ENCODE assay signal across 13 cellular contexts in genomic region chr10:89235073-89235798, GRCh38. TPM values are rescaled to one million over a fixed set of nuclear protein-coding genes. Genes with fewer than 3 reads are reported as not detected.
A peak's percentile ranks its signal among the peaks of the same experiment; 100 is the strongest.
DNase-seq lines count a peak whose midpoint lies in the region; ATAC-seq, FAIRE-seq and TF ChIP-seq lines count a peak whose summit lies in the region.
"Had no signal": no experiment of that assay in that cellular context is flagged by ENCODE, and none has a peak within 500 bp of the region (broad histone marks: within the 10 kb centered on the region; RNA-seq: fewer than 3 reads in every experiment).

No MANE protein-coding gene starts in this region.

- TF ChIP-seq POLR2A in H1 (IDR thresholded peaks at IDR 0.05; ENCODE audit: control extremely low read depth in 1 of 2, low read depth in 2 of 2, low read length in 2 of 2), result no peak
- TF ChIP-seq POLR2A in suprapubic skin (IDR thresholded peaks at IDR 0.05), result no peak

- peak overlapping the region in 1 of 2 experiments; percentile 38; a peak in 1 of 4 replicates for H3K4me2 ChIP-seq in H1 (ENCODE audit: insufficient read depth in 1 of 2, low read depth in 2 of 2, low read length in 2 of 2)

- no peak overlapping the region for H3K14ac ChIP-seq in H1 (ENCODE audit: insufficient read length)

- peaks cover 0 to 10% of the 10 kb centered on the region in 2 experiments; a peak in 1 of 3 replicates for H3K36me3 ChIP-seq in HEK293 (ENCODE audit: control insufficient read depth in 2 of 2, insufficient read depth in 1 of 2, low read length in 2 of 2)
- H3K36me3 ChIP-seq in H1 (ENCODE audit: control insufficient read depth in 2 of 4, insufficient read depth in 4 of 4, low read length in 3 of 4), result no peaks in the 10 kb centered on the region
- peaks cover 45% of the 10 kb centered on the region for H3K36me3 ChIP-seq in lower lobe of right lung
- H3K36me3 ChIP-seq in suprapubic skin, result peaks cover 8% of the 10 kb centered on the region

- 0 out of 2 replicates have a peak overlapping the region, but pooled peaks have one; percentile 11 for H4K8ac ChIP-seq in H1 (ENCODE audit: extremely low read depth, insufficient read depth, low read length)

- CTCF ChIA-PET in HEK293 (lab: Yijun Ruan, JAX) (interaction anchor here (0.6 to 2.2 kb wide), 2 partner anchors 17 to 302 kb away, joined by 3 to 11 read pairs; no protein-coding TSS in a partner anchor), H1 (lab: Charles Lee; ENCODE audit: partially characterized antibody) (interaction anchor here (0.6 to 3.1 kb wide), 10 partner anchors 9 to 303 kb away, joined by 3 to 21 read pairs (median 5); no protein-coding TSS in a partner anchor)

- POLR2A ChIA-PET in HEK293 (lab: Yijun Ruan, JAX) (no interaction called here), H1 (lab: Charles Lee; ENCODE audit: partially characterized antibody) (no interaction called here)

- TF ChIP-seq RAD21 in H1 (IDR thresholded peaks at IDR 0.05 in 1 of 2, conservative IDR thresholded peaks at IDR 0.05 in 1 of 2; ENCODE audit: low read depth in 2 of 2, low read length in 2 of 2), result no peak

- H3K27ac ChIP-seq in HEK293 (ENCODE audit: extremely low read depth, low read depth, low read length) (no peak overlapping the region), H1 (ENCODE audit: low read depth, low read length) (no peak overlapping the region), lower lobe of right lung (peak overlapping the region; percentile 42), suprapubic skin (peak overlapping the region; percentile 42)

- no peak overlapping the region for H2AK5ac ChIP-seq in H1 (ENCODE audit: low read depth, low read length)

- no peak overlapping the region for H3K23ac ChIP-seq in H1 (ENCODE audit: insufficient read length)

- H3K4ac ChIP-seq in H1 (replicated peaks; ENCODE audit: insufficient read length, low read depth, low read length), result no peak overlapping the region

- H4K20me1 ChIP-seq in H1 (replicated peaks in 1 of 2; ENCODE audit: control insufficient read depth in 1 of 2, insufficient read depth in 2 of 2, low read length in 2 of 2), result no peaks in the 10 kb centered on the region

- no peak for DNase-seq in H1 (ENCODE audit: low read depth in 1 of 2, low spot score in 2 of 2)
- DNase-seq in lower lobe of right lung, result peak; percentile 83
- DNase-seq in suprapubic skin (ENCODE audit: low spot score in 2 of 2), result peak; percentile 91 to 93
- DNase-seq in stimulated activated CD4-positive, alpha-beta T cell treated with anti-CD3 and anti-CD28 coated beads, Interleukin-4, amount 100 ng/mL, for 1 hour, result no peak
- DNase-seq in HTR-8/SVneo (ENCODE audit: insufficient read length, low spot score), result no peak
- DNase-seq in NOMO-1 treated with dmso at 0.1 percent for 144 hours (lab: John Stamatoyannopoulos, UW; ENCODE audit: unreplicated experiment), result no peak
- DNase-seq: activated T-cell treated with anti-CD3 and anti-CD28 coated beads, Interleukin-2, amount 50 U/mL, for 4 hours; DMS153; NCI-H2081; stimulated activated naive B cell treated with anti-CD40 and anti-IgM and Interleukin-4, amounts not matched to agents 10 μg/mL and 1 μg/mL and 100 μg/mL, for 72 hours had no signal

- H3K9ac ChIP-seq in H1 (replicated peaks in 1 of 4; ENCODE audit: extremely low read depth in 1 of 4, low read depth in 3 of 4, low read length in 3 of 4), result no peak overlapping the region

- H2BK15ac ChIP-seq in H1 (ENCODE audit: low read length), result no peak overlapping the region; the same call in 1 of the 2 replicates

- 78% methylated on average over 12 of the region's 12 CpGs; no CpG with 5 or more reads in 1 of the 2 experiments for WGBS in H1 (ENCODE audit: extremely low coverage in 1 of 2, insufficient coverage in 1 of 2, insufficient read length in 1 of 2, insufficient replicate concordance in 2 of 2, low coverage in 1 of 2, low lambda C conversion rate in 2 of 2, missing lambda C conversion rate in 1 of 2), 2 experiments
- 71% methylated on average over 11 of the region's 12 CpGs for WGBS in suprapubic skin

- no peak overlapping the region for H2BK5ac ChIP-seq in H1 (ENCODE audit: low read depth, low read length)

- H3K4me1 ChIP-seq in HEK293 (ENCODE audit: control insufficient read depth, insufficient read depth, low read length) (no peaks in the 10 kb centered on the region), H1 (replicated peaks in 1 of 4; ENCODE audit: control insufficient read depth in 3 of 4, insufficient read depth in 4 of 4, low read length in 3 of 4) (peaks cover 0 to 6% (median 2%) of the 10 kb centered on the region in 4 experiments; a peak in 4 of 7 replicates), lower lobe of right lung (peaks cover 11% of the 10 kb centered on the region), suprapubic skin (peaks cover 22% of the 10 kb centered on the region)

- H3K79me1 ChIP-seq in H1 (ENCODE audit: low read depth, low read length), result no peaks in the 10 kb centered on the region

- peak; percentile 82 to 90 for ATAC-seq in lower lobe of right lung
- no peak for ATAC-seq in GM21723 (IDR thresholded peaks at IDR 0.05; ENCODE audit: unreplicated experiment)
- ATAC-seq: activated T-cell treated with anti-CD3 and anti-CD28 coated beads, Interleukin-2, amount 50 U/mL, for 4 hours; stimulated activated naive B cell treated with anti-CD40 and anti-IgM and Interleukin-4, amounts not matched to agents 10 μg/mL and 1 μg/mL and 100 μg/mL, for 72 hours had no signal

- H2BK120ac ChIP-seq in H1 (replicated peaks; ENCODE audit: low read depth, low read length), result no peak overlapping the region

- no peak for FAIRE-seq in H1 (lab: Jason Lieb, UNC)
- no peak for FAIRE-seq in HTR-8/SVneo (lab: Jason Lieb, UNC)
- FAIRE-seq: TTC549 had no signal

- H3K9me3 ChIP-seq in HEK293 (ENCODE audit: control insufficient read depth, insufficient read depth, low read depth, low read length), result no peaks in the 10 kb centered on the region
- H3K9me3 ChIP-seq in H1 (ENCODE audit: insufficient read depth in 2 of 2, low read depth in 1 of 2, low read length in 1 of 2), result no peaks in the 10 kb centered on the region
- no peaks in the 10 kb centered on the region for H3K9me3 ChIP-seq in lower lobe of right lung
- H3K9me3 ChIP-seq in suprapubic skin, result no peaks in the 10 kb centered on the region

- TF ChIP-seq EP300 in H1 (IDR thresholded peaks at IDR 0.05; ENCODE audit: borderline replicate concordance in 1 of 2, low read depth in 2 of 2, low read length in 2 of 2) (no peak), suprapubic skin (IDR thresholded peaks at IDR 0.05) (no peak)

- intact Hi-C loops in lower lobe of right lung (cut with DNase I), result no loop called here

- H4K91ac ChIP-seq in H1 (replicated peaks; ENCODE audit: insufficient read length, low read length), result peak overlapping the region; percentile 20

- no peaks in the 10 kb centered on the region for H3K27me3 ChIP-seq in H1 (replicated peaks in 1 of 4; ENCODE audit: control insufficient read depth in 3 of 4, extremely low read depth in 1 of 4, insufficient read depth in 3 of 4, low read length in 3 of 4)
- H3K27me3 ChIP-seq in lower lobe of right lung (ENCODE audit: low read depth), result no peaks in the 10 kb centered on the region
- no peaks in the 10 kb centered on the region for H3K27me3 ChIP-seq in suprapubic skin

- no peak overlapping the region for H3K18ac ChIP-seq in H1 (ENCODE audit: extremely low read depth, low read length)

- peak overlapping the region; percentile 23 for H4K5ac ChIP-seq in H1 (ENCODE audit: insufficient read length, low read depth, low read length)

- no peak overlapping the region for H3K56ac ChIP-seq in H1 (replicated peaks; ENCODE audit: insufficient read length, low read depth, low read length)

- no peaks in the 10 kb centered on the region for H3K79me2 ChIP-seq in H1 (ENCODE audit: control insufficient read depth in 1 of 2, insufficient read depth in 2 of 2, low read length in 2 of 2)

- H2AFZ ChIP-seq in H1 (ENCODE audit: low read length), result no peak overlapping the region

- no peaks in the 10 kb centered on the region for H3K23me2 ChIP-seq in H1 (ENCODE audit: low read depth, low read length)

- no peak overlapping the region for H2BK12ac ChIP-seq in H1 (ENCODE audit: low read depth, low read length)

- H2BK20ac ChIP-seq in H1 (ENCODE audit: low read length), result no peak overlapping the region

- no peak for TF ChIP-seq CTCF in HEK293 (tag by site-specific recombination; IDR thresholded peaks at IDR 0.05)
- no peak for TF ChIP-seq CTCF in H1 (IDR thresholded peaks at IDR 0.05; ENCODE audit: control extremely low read depth in 1 of 3, insufficient read depth in 1 of 3, low read depth in 1 of 3, low read length in 3 of 3)
- TF ChIP-seq CTCF in lower lobe of right lung (IDR thresholded peaks at IDR 0.05), result no peak
- TF ChIP-seq CTCF in suprapubic skin (IDR thresholded peaks at IDR 0.05), result no peak

- H3K4me3 ChIP-seq in HEK293 (ENCODE audit: low read depth, low read length) (no peak overlapping the region), H1 (ENCODE audit: extremely low read depth in 1 of 4, insufficient read depth in 2 of 4, low read depth in 3 of 4, low read length in 4 of 4) (no peak overlapping the region), lower lobe of right lung (no peak overlapping the region), suprapubic skin (no peak overlapping the region)

TF ChIP-seq in HEK293, 187 proteins besides CTCF, POLR2A, EP300 and RAD21 (continues in another document):
- TF ChIP-seq ZSCAN16 (tag by site-specific recombination; IDR thresholded peaks at IDR 0.05), result no peak

RNA-seq across cellular contexts. Expression of gene LIPA, which starts 16.3 kb away (rescaled TPM):
- total RNA-seq in H1 (2021; fragmentation: NEBNext Ultra II Directional; extraction: Animal tissue kit (Norgen Biotek cat#: 25700)), result 32.4 and 35.6 TPM in 2 replicates
- 10.6 and 18.1 TPM in 2 replicates for polyA plus RNA-seq in H1 (2011; rRNA removed)
- 14.2 TPM for polyA plus RNA-seq in H1 (2011; cell fraction: cytosol; rRNA removed)
- polyA plus RNA-seq in H1 (2011; cell fraction: nucleus; rRNA removed), result 12.3 TPM
- 21.8 to 34.8 TPM (median 23.1 TPM) in 4 replicates for polyA plus RNA-seq in H1 (2012, experiment 1 of 2)
- polyA plus RNA-seq in H1 (2012, experiment 2 of 2), result 11.1 TPM
- 109 TPM for polyA plus RNA-seq in H1 (2013, experiment 1 of 2)
- polyA plus RNA-seq in H1 (2013, experiment 2 of 2), result 115 TPM
- polyA minus RNA-seq in H1 (2011; rRNA and poly(A)+ RNA removed), result 22.2 and 51.0 TPM in 2 replicates
- 14.0 TPM for polyA minus RNA-seq in H1 (2011; cell fraction: cytosol; rRNA and poly(A)+ RNA removed)
- 12.8 TPM for polyA minus RNA-seq in H1 (2011; cell fraction: nucleus; rRNA and poly(A)+ RNA removed)
- total RNA-seq in lower lobe of right lung (174 TPM), suprapubic skin (10 to 100 TPM; 15.6 to 21.2 (median 18.8) TPM)

RNA-seq across cellular contexts. Expression of gene CH25H, which starts 28.1 kb away (rescaled TPM):
- total RNA-seq in H1 (2021; fragmentation: NEBNext Ultra II Directional; extraction: Animal tissue kit (Norgen Biotek cat#: 25700)), result 0.56 TPM in 1 of 2 replicates, not detected in the other
- 1.3 and 1.6 TPM in 2 replicates for polyA plus RNA-seq in H1 (2011; rRNA removed)
- polyA plus RNA-seq in H1 (2011; cell fraction: cytosol; rRNA removed), result 0.65 TPM
- 1.5 TPM for polyA plus RNA-seq in H1 (2011; cell fraction: nucleus; rRNA removed)
- polyA plus RNA-seq in H1 (2012, experiment 1 of 2), result 0.53 to 0.88 TPM (median 0.58 TPM) in 4 replicates
- 0.79 TPM for polyA plus RNA-seq in H1 (2012, experiment 2 of 2)
- 0.67 TPM for polyA plus RNA-seq in H1 (2013, experiment 1 of 2)
- 0.85 TPM for polyA plus RNA-seq in H1 (2013, experiment 2 of 2)
- polyA minus RNA-seq in H1 (2011; rRNA and poly(A)+ RNA removed), result 0.88 and 1.4 TPM in 2 replicates
- polyA minus RNA-seq in H1 (2011; cell fraction: cytosol; rRNA and poly(A)+ RNA removed), result 1.1 TPM
- 1.6 TPM for polyA minus RNA-seq in H1 (2011; cell fraction: nucleus; rRNA and poly(A)+ RNA removed)
- total RNA-seq in lower lobe of right lung (4.4 TPM), suprapubic skin (1 to 10 TPM in 2 of 4 donors, under 1 TPM in 2; 0.68 to 4.2 (median 1.1) TPM)

Comparison
In these comparisons a context has a peak if more than half of its experiments do, and no peak if none do; other contexts are left out.
1. H3K27ac ChIP-seq: peak in lower lobe of right lung (single experiment) and suprapubic skin (single experiment); none in HEK293 (single experiment) and H1 (single experiment).
2. DNase-seq: peak in lower lobe of right lung (single experiment) and suprapubic skin (2 of 2); none in H1 (0 of 2), stimulated activated CD4-positive, alpha-beta T cell treated with anti-CD3 and anti-CD28 coated beads, Interleukin-4, amount 100 ng/mL, for 1 hour (single experiment), HTR-8/SVneo (single experiment) and NOMO-1 treated with dmso at 0.1 percent for 144 hours (single experiment).